Comparison of ENCODE assay signal across 40 cellular contexts in genomic region chr3:4250064-4250463, GRCh38.
"Had no signal": no experiment of that assay in that cellular context is flagged by ENCODE, and none has a peak within 500 bp of the region (broad histone marks: within the 10 kb centered on the region; RNA-seq: fewer than 3 reads in every experiment).

No MANE protein-coding gene starts in this region.

- H3K9me3 ChIP-seq: adrenal gland, ascending aorta, body of pancreas had no signal

- H3K4me3 ChIP-seq: adrenal gland, ascending aorta, body of pancreas, breast epithelium, cardiac muscle cell had no signal

- ATAC-seq: activated naive CD4-positive, alpha-beta T cell treated with anti-CD3 and anti-CD28 coated beads, Interleukin-2, amount 50 U/mL, for 72 hours; activated naive CD8-positive, alpha-beta T cell treated with anti-CD3 and anti-CD28 coated beads, Interleukin-2, amount 50 U/mL, for 24 hours; activated T-cell treated with anti-CD3 and anti-CD28 coated beads, Interleukin-2, amount 50 U/mL, for 4 hours; activated T-cell treated with anti-CD3 and anti-CD28 coated beads, Interleukin-2, amount 50 U/mL, for 72 hours; activated T-helper 17 cell treated with anti-CD3 and anti-CD28 coated beads, Interleukin-2, amount 50 U/mL, for 72 hours; body of pancreas had no signal

- H3K9me3 Mint-ChIP-seq: activated naive CD4-positive, alpha-beta T cell treated with anti-CD3 and anti-CD28 coated beads for 36 hours; activated naive CD4-positive, alpha-beta T cell treated with anti-CD3 and anti-CD28 coated beads, Interleukin-2, amount 10 ng/mL, durations not matched to agents 7 days and 5 days; activated naive CD4-positive, alpha-beta T cell treated with anti-CD3 and anti-CD28 coated beads, Interleukin-2, amount 50 U/mL, for 72 hours; activated naive CD8-positive, alpha-beta T cell treated with anti-CD3 and anti-CD28 coated beads for 36 hours; activated naive CD8-positive, alpha-beta T cell treated with anti-CD3 and anti-CD28 coated beads, Interleukin-2, amount 50 U/mL, for 24 hours; activated T-cell treated with anti-CD3 and anti-CD28 coated beads, Interleukin-2, amount 50 U/mL, for 24 hours; activated T-cell treated with anti-CD3 and anti-CD28 coated beads, Interleukin-2, amount 50 U/mL, for 4 hours; activated T-cell treated with anti-CD3 and anti-CD28 coated beads, Interleukin-2, amount 50 U/mL, for 72 hours; activated T-helper 1 cell treated with anti-CD3 and anti-CD28 coated beads, Interleukin-12 subunit alpha, Interleukin-12 subunit beta, Interleukin-2, Interleukin-4 antibody, amounts not matched to agents 30 ng/mL and 10 ng/mL and 1 ng/mL, durations not matched to agents 14 hours and 24 hours and 36 hours; activated T-helper 17 cell treated with anti-CD3 and anti-CD28 coated beads, Interleukin-2, amount 50 U/mL, for 72 hours; activated T-helper 2 cell treated with anti-CD3 and anti-CD28 coated beads, Interferon-gamma antibody, Interleukin-2, Interleukin-4, amounts not matched to agents 10 μg/mL and 5 μg/mL and 100 μg/mL, durations not matched to agents 14 hours and 24 hours and 36 hours had no signal

- FAIRE-seq: astrocyte, bronchial epithelial cell had no signal

- H3K4me1 ChIP-seq: adrenal gland, ascending aorta, body of pancreas, breast epithelium had no signal

- H3K27ac ChIP-seq: adrenal gland, ascending aorta, body of pancreas, brain microvascular endothelial cell, breast epithelium, cardiac muscle cell had no signal

- H3K4me3 Mint-ChIP-seq: activated naive CD4-positive, alpha-beta T cell treated with anti-CD3 and anti-CD28 coated beads for 36 hours; activated naive CD4-positive, alpha-beta T cell treated with anti-CD3 and anti-CD28 coated beads, Interleukin-2, amount 10 ng/mL, durations not matched to agents 7 days and 5 days; activated naive CD4-positive, alpha-beta T cell treated with anti-CD3 and anti-CD28 coated beads, Interleukin-2, amount 50 U/mL, for 24 hours; activated naive CD8-positive, alpha-beta T cell; activated naive CD8-positive, alpha-beta T cell treated with anti-CD3 and anti-CD28 coated beads for 36 hours; activated naive CD8-positive, alpha-beta T cell treated with anti-CD3 and anti-CD28 coated beads, Interleukin-2, amount 10 ng/mL, durations not matched to agents 7 days and 5 days; activated naive CD8-positive, alpha-beta T cell treated with anti-CD3 and anti-CD28 coated beads, Interleukin-2, amount 50 U/mL, for 24 hours; activated T-cell treated with anti-CD3 and anti-CD28 coated beads, Interleukin-2, amount 50 U/mL, for 24 hours; activated T-cell treated with anti-CD3 and anti-CD28 coated beads, Interleukin-2, amount 50 U/mL, for 4 hours; activated T-cell treated with anti-CD3 and anti-CD28 coated beads, Interleukin-2, amount 50 U/mL, for 72 hours; activated T-helper 1 cell treated with anti-CD3 and anti-CD28 coated beads, Interleukin-12 subunit alpha, Interleukin-12 subunit beta, Interleukin-2, Interleukin-4 antibody, amounts not matched to agents 30 ng/mL and 10 ng/mL and 1 ng/mL, durations not matched to agents 14 hours and 24 hours and 36 hours; activated T-helper 17 cell treated with anti-CD3 and anti-CD28 coated beads, Interleukin-2, amount 50 U/mL, for 72 hours; brain; central memory CD8-positive, alpha-beta T cell had no signal

- H3K27ac Mint-ChIP-seq: activated naive CD4-positive, alpha-beta T cell treated with anti-CD3 and anti-CD28 coated beads for 36 hours; activated naive CD4-positive, alpha-beta T cell treated with anti-CD3 and anti-CD28 coated beads, Interleukin-2, amount 10 ng/mL, durations not matched to agents 7 days and 5 days; activated naive CD4-positive, alpha-beta T cell treated with anti-CD3 and anti-CD28 coated beads, Interleukin-2, amount 50 U/mL, for 24 hours; activated naive CD4-positive, alpha-beta T cell treated with anti-CD3 and anti-CD28 coated beads, Interleukin-2, amount 50 U/mL, for 72 hours; activated naive CD8-positive, alpha-beta T cell; activated naive CD8-positive, alpha-beta T cell treated with anti-CD3 and anti-CD28 coated beads for 36 hours; activated naive CD8-positive, alpha-beta T cell treated with anti-CD3 and anti-CD28 coated beads, Interleukin-2, amount 10 ng/mL, durations not matched to agents 7 days and 5 days; activated naive CD8-positive, alpha-beta T cell treated with anti-CD3 and anti-CD28 coated beads, Interleukin-2, amount 50 U/mL, for 24 hours; activated T-cell treated with anti-CD3 and anti-CD28 coated beads, Interleukin-2, amount 50 U/mL, for 24 hours; activated T-cell treated with anti-CD3 and anti-CD28 coated beads, Interleukin-2, amount 50 U/mL, for 72 hours; activated T-helper 1 cell treated with anti-CD3 and anti-CD28 coated beads, Interleukin-12 subunit alpha, Interleukin-12 subunit beta, Interleukin-2, Interleukin-4 antibody, amounts not matched to agents 30 ng/mL and 10 ng/mL and 1 ng/mL, durations not matched to agents 14 hours and 24 hours and 36 hours; activated T-helper 17 cell treated with anti-CD3 and anti-CD28 coated beads, Interleukin-2, amount 50 U/mL, for 72 hours; activated T-helper 2 cell treated with anti-CD3 and anti-CD28 coated beads, Interferon-gamma antibody, Interleukin-2, Interleukin-4, amounts not matched to agents 10 μg/mL and 5 μg/mL and 100 μg/mL, durations not matched to agents 14 hours and 24 hours and 36 hours; brain had no signal

- H3K36me3 Mint-ChIP-seq: activated naive CD4-positive, alpha-beta T cell treated with anti-CD3 and anti-CD28 coated beads, Interleukin-2, amount 10 ng/mL, durations not matched to agents 7 days and 5 days; activated naive CD8-positive, alpha-beta T cell treated with anti-CD3 and anti-CD28 coated beads, Interleukin-2, amount 10 ng/mL, durations not matched to agents 7 days and 5 days; brain had no signal

- H3K36me3 ChIP-seq: adrenal gland, ascending aorta, brain microvascular endothelial cell, breast epithelium, cardiac muscle cell had no signal

- H3K4me1 Mint-ChIP-seq: activated T-helper 17 cell treated with anti-CD3 and anti-CD28 coated beads, Interleukin-2, amount 50 U/mL, for 72 hours; central memory CD8-positive, alpha-beta T cell had no signal

- DNase-seq: activated effector memory CD4-positive, alpha-beta T cell treated with anti-CD3 and anti-CD28 coated beads, Interleukin-2, amount 50 U/mL, for 16 hours; activated effector memory CD4-positive, alpha-beta T cell treated with Interleukin-2 at 50 U/mL for 16 hours; activated gamma-delta T cell; activated gamma-delta T cell treated with Interleukin-2 at 50 U/mL for 16 hours; activated naive CD4-positive, alpha-beta T cell; activated naive CD4-positive, alpha-beta T cell treated with anti-CD3 and anti-CD28 coated beads for 36 hours; activated naive CD4-positive, alpha-beta T cell treated with anti-CD3 and anti-CD28 coated beads, Interleukin-2, amount 10 ng/mL, durations not matched to agents 7 days and 5 days; activated naive CD4-positive, alpha-beta T cell treated with anti-CD3 and anti-CD28 coated beads, Interleukin-2, amount 50 U/mL, for 16 hours; activated naive CD4-positive, alpha-beta T cell treated with Interleukin-2 at 50 U/mL for 16 hours; activated naive CD8-positive, alpha-beta T cell treated with anti-CD3 and anti-CD28 coated beads for 36 hours; activated naive CD8-positive, alpha-beta T cell treated with anti-CD3 and anti-CD28 coated beads, Interleukin-2, amount 10 ng/mL, durations not matched to agents 7 days and 5 days; activated naive CD8-positive, alpha-beta T cell treated with anti-CD3 and anti-CD28 coated beads, Interleukin-2, amount 50 U/mL, for 24 hours; activated T-cell treated with anti-CD3 and anti-CD28 coated beads, Interleukin-2, amount 50 U/mL, for 1 hour; activated T-cell treated with anti-CD3 and anti-CD28 coated beads, Interleukin-2, amount 50 U/mL, for 24 hours; activated T-cell treated with anti-CD3 and anti-CD28 coated beads, Interleukin-2, amount 50 U/mL, for 4 hours; activated T-cell treated with anti-CD3 and anti-CD28 coated beads, Interleukin-2, amount 50 U/mL, for 48 hours; activated T-cell treated with anti-CD3 and anti-CD28 coated beads, Interleukin-2, amount 50 U/mL, for 72 hours; adrenal gland; amniotic stem cell; amygdala; anterior cingulate cortex; aorta; body of pancreas; brain microvascular endothelial cell; caudate nucleus; central memory CD4-positive, alpha-beta T cell; cerebellar nuclear complex had no signal

- H3K27me3 Mint-ChIP-seq: activated naive CD4-positive, alpha-beta T cell treated with anti-CD3 and anti-CD28 coated beads, Interleukin-2, amount 10 ng/mL, durations not matched to agents 7 days and 5 days; activated naive CD8-positive, alpha-beta T cell; activated naive CD8-positive, alpha-beta T cell treated with anti-CD3 and anti-CD28 coated beads for 36 hours; activated naive CD8-positive, alpha-beta T cell treated with anti-CD3 and anti-CD28 coated beads, Interleukin-2, amount 10 ng/mL, durations not matched to agents 7 days and 5 days; activated naive CD8-positive, alpha-beta T cell treated with anti-CD3 and anti-CD28 coated beads, Interleukin-2, amount 50 U/mL, for 24 hours; activated T-cell treated with anti-CD3 and anti-CD28 coated beads, Interleukin-2, amount 50 U/mL, for 24 hours; activated T-helper 17 cell treated with anti-CD3 and anti-CD28 coated beads, Interleukin-2, amount 50 U/mL, for 72 hours; brain had no signal

- H3K27me3 ChIP-seq: adrenal gland, ascending aorta, body of pancreas, brain microvascular endothelial cell, breast epithelium, cardiac muscle cell had no signal
